1 cellular context compared by ENCODE assay signal in genomic region chr3:45776291-45776576, GRCh38.
TF ChIP-seq lines count a peak whose summit lies in the region.

No MANE protein-coding gene starts in this region.

TF ChIP-seq in H1, 55 proteins besides CTCF, POLR2A, EP300 and RAD21:
- TF ChIP-seq PHF8 (conservative IDR thresholded peaks at IDR 0.05; ENCODE audit: low read depth, low read length) (no peak), RFX5 (IDR thresholded peaks at IDR 0.05; ENCODE audit: borderline replicate concordance, low read depth, low read length) (no peak), KDM5A (IDR thresholded peaks at IDR 0.05; ENCODE audit: low read length) (no peak), CTBP2 (IDR thresholded peaks at IDR 0.05; ENCODE audit: borderline replicate concordance, insufficient read depth, insufficient read length, low read length) (no peak), HDAC2 (IDR thresholded peaks at IDR 0.05; ENCODE audit: borderline replicate concordance in 1 of 2, low read depth in 2 of 2, low read length in 2 of 2) (no peak), KDM4A (IDR thresholded peaks at IDR 0.05; ENCODE audit: low read depth, low read length, severe bottlenecking) (no peak), USF2 (IDR thresholded peaks at IDR 0.05; ENCODE audit: low read length) (no peak), E2F6 (IDR thresholded peaks at IDR 0.05) (no peak), BRCA1 (IDR thresholded peaks at IDR 0.05; ENCODE audit: low read depth, low read length) (no peak), CREB1 (IDR thresholded peaks at IDR 0.05) (no peak), EGR1 (IDR thresholded peaks at IDR 0.05; ENCODE audit: borderline replicate concordance, low read depth, low read length) (no peak), MAX (IDR thresholded peaks at IDR 0.05) (no peak), GABPA (IDR thresholded peaks at IDR 0.05; ENCODE audit: borderline replicate concordance, insufficient read depth, low read length) (no peak), TAF1 (IDR thresholded peaks at IDR 0.05; ENCODE audit: low read depth, low read length) (no peak), SRF (IDR thresholded peaks at IDR 0.05; ENCODE audit: low read depth, low read length) (no peak), SUZ12 (IDR thresholded peaks at IDR 0.05; ENCODE audit: low read length) (no peak), BACH1 (IDR thresholded peaks at IDR 0.05; ENCODE audit: low read length) (no peak)
TF ChIP-seq in H1: peak in this region for 0.
